ENCODE assay signal across 1 cellular context in the genomic region with DNA sequence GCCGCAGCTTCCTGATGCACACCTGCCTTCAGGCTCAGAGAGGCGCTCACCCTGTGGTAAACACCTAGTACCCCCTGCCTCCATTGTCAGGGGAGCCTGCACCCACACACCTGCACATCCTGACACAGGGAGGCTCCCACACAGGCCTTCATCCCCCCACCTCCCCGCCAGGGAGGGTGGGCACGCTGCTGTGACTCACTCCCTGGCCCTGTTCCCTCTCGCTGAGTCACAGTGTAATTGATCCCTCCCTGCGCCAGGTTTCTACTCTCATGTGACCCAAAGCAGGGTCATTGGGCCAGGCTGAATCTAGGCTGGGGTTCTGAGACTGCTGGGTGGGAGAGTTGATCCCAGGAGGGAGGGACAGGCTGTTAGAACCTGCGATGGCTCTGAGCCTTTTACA.
TF ChIP-seq lines count a peak whose summit lies in the region.

No MANE protein-coding gene starts in this region.

TF ChIP-seq in HEK293, 187 proteins besides CTCF, POLR2A, EP300 and RAD21 (continued from another document and continues in another):
- TF ChIP-seq KLF16 (tag by site-specific recombination; IDR thresholded peaks at IDR 0.05) (0 out of 2 replicates have a peak, but pooled peaks have one; percentile 54), MEIS1 (CRISPR knock-in tag; IDR thresholded peaks at IDR 0.05; ENCODE audit: borderline replicate concordance) (no peak), ZNF114 (tag by site-specific recombination; IDR thresholded peaks at IDR 0.05) (no peak), ZFP37 (tag by site-specific recombination; IDR thresholded peaks at IDR 0.05) (0 out of 2 replicates have a peak, but pooled peaks have one; percentile 67), MYNN (tag by site-specific recombination; IDR thresholded peaks at IDR 0.05; ENCODE audit: borderline replicate concordance) (no peak), ZNF155 (tag by site-specific recombination; IDR thresholded peaks at IDR 0.05) (no peak), ZNF221 (tag by site-specific recombination; IDR thresholded peaks at IDR 0.05; ENCODE audit: borderline replicate concordance) (no peak), ZNF629 (tag by site-specific recombination; IDR thresholded peaks at IDR 0.05) (peak; percentile 73), ZNF211 (tag by site-specific recombination; IDR thresholded peaks at IDR 0.05; ENCODE audit: low read depth) (no peak), ZXDB (tag by site-specific recombination; IDR thresholded peaks at IDR 0.05) (0 out of 2 replicates have a peak, but pooled peaks have one; percentile 28), ZNF354C (tag by site-specific recombination; IDR thresholded peaks at IDR 0.05; ENCODE audit: borderline replicate concordance, low read depth) (no peak), ZNF521 (tag by site-specific recombination; IDR thresholded peaks at IDR 0.05) (no peak), ZNF391 (tag by site-specific recombination; IDR thresholded peaks at IDR 0.05; ENCODE audit: borderline replicate concordance, low read depth) (no peak), EGR2 (tag by site-specific recombination; IDR thresholded peaks at IDR 0.05; ENCODE audit: low read depth) (peak; percentile 89), WT1 (tag by site-specific recombination; IDR thresholded peaks at IDR 0.05) (peak; percentile 57), KLF9 (tag by site-specific recombination; IDR thresholded peaks at IDR 0.05; ENCODE audit: low read depth) (0 out of 2 replicates have a peak, but pooled peaks have one; percentile 19), ZNF311 (tag by site-specific recombination; IDR thresholded peaks at IDR 0.05; ENCODE audit: borderline replicate concordance) (no peak), MZF1 (tag by site-specific recombination; IDR thresholded peaks at IDR 0.05; ENCODE audit: borderline replicate concordance) (no peak), ZNF175 (tag by site-specific recombination; IDR thresholded peaks at IDR 0.05) (no peak), ZNF747 (tag by site-specific recombination; IDR thresholded peaks at IDR 0.05) (no peak), ZNF501 (tag by site-specific recombination; IDR thresholded peaks at IDR 0.05) (0 out of 2 replicates have a peak, but pooled peaks have one; percentile 46), HOXC10 (CRISPR knock-in tag; IDR thresholded peaks at IDR 0.05) (no peak), PRDM1 (tag by site-specific recombination; IDR thresholded peaks at IDR 0.05) (0 out of 2 replicates have a peak, but pooled peaks have one; percentile 28), ZNF394 (tag by site-specific recombination; IDR thresholded peaks at IDR 0.05; ENCODE audit: borderline replicate concordance) (peak; percentile 27; the same call in 1 of the 2 replicates), ZNF292 (tag by site-specific recombination; IDR thresholded peaks at IDR 0.05; ENCODE audit: borderline replicate concordance, low read depth) (no peak)
- TF ChIP-seq, protein P1, sequence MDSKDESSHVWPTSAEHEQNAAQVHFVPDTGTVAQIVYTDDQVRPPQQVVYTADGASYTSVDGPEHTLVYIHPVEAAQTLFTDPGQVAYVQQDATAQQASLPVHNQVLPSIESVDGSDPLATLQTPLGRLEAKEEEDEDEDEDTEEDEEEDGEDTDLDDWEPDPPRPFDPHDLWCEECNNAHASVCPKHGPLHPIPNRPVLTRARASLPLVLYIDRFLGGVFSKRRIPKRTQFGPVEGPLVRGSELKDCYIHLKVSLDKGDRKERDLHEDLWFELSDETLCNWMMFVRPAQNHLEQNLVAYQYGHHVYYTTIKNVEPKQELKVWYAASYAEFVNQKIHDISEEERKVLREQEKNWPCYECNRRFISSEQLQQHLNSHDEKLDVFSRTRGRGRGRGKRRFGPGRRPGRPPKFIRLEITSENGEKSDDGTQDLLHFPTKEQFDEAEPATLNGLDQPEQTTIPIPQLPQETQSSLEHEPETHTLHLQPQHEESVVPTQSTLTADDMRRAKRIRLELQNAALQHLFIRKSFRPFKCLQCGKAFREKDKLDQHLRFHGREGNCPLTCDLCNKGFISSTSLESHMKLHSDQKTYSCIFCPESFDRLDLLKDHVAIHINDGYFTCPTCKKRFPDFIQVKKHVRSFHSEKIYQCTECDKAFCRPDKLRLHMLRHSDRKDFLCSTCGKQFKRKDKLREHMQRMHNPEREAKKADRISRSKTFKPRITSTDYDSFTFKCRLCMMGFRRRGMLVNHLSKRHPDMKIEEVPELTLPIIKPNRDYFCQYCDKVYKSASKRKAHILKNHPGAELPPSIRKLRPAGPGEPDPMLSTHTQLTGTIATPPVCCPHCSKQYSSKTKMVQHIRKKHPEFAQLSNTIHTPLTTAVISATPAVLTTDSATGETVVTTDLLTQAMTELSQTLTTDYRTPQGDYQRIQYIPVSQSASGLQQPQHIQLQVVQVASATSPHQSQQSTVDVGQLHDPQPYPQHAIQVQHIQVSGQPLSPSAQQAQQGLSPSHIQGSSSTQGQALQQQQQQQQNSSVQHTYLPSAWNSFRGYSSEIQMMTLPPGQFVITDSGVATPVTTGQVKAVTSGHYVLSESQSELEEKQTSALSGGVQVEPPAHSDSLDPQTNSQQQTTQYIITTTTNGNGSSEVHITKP (tag by site-specific recombination; IDR thresholded peaks at IDR 0.05) = peak; percentile 75
- TF ChIP-seq, protein P2, sequence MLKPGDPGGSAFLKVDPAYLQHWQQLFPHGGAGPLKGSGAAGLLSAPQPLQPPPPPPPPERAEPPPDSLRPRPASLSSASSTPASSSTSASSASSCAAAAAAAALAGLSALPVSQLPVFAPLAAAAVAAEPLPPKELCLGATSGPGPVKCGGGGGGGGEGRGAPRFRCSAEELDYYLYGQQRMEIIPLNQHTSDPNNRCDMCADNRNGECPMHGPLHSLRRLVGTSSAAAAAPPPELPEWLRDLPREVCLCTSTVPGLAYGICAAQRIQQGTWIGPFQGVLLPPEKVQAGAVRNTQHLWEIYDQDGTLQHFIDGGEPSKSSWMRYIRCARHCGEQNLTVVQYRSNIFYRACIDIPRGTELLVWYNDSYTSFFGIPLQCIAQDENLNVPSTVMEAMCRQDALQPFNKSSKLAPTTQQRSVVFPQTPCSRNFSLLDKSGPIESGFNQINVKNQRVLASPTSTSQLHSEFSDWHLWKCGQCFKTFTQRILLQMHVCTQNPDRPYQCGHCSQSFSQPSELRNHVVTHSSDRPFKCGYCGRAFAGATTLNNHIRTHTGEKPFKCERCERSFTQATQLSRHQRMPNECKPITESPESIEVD (tag by site-specific recombination; IDR thresholded peaks at IDR 0.05) = no peak
- TF ChIP-seq, protein P3, sequence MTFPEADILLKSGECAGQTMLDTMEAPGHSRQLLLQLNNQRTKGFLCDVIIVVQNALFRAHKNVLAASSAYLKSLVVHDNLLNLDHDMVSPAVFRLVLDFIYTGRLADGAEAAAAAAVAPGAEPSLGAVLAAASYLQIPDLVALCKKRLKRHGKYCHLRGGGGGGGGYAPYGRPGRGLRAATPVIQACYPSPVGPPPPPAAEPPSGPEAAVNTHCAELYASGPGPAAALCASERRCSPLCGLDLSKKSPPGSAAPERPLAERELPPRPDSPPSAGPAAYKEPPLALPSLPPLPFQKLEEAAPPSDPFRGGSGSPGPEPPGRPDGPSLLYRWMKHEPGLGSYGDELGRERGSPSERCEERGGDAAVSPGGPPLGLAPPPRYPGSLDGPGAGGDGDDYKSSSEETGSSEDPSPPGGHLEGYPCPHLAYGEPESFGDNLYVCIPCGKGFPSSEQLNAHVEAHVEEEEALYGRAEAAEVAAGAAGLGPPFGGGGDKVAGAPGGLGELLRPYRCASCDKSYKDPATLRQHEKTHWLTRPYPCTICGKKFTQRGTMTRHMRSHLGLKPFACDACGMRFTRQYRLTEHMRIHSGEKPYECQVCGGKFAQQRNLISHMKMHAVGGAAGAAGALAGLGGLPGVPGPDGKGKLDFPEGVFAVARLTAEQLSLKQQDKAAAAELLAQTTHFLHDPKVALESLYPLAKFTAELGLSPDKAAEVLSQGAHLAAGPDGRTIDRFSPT (tag by site-specific recombination; IDR thresholded peaks at IDR 0.05) = peak; percentile 80
- TF ChIP-seq, protein P4, sequence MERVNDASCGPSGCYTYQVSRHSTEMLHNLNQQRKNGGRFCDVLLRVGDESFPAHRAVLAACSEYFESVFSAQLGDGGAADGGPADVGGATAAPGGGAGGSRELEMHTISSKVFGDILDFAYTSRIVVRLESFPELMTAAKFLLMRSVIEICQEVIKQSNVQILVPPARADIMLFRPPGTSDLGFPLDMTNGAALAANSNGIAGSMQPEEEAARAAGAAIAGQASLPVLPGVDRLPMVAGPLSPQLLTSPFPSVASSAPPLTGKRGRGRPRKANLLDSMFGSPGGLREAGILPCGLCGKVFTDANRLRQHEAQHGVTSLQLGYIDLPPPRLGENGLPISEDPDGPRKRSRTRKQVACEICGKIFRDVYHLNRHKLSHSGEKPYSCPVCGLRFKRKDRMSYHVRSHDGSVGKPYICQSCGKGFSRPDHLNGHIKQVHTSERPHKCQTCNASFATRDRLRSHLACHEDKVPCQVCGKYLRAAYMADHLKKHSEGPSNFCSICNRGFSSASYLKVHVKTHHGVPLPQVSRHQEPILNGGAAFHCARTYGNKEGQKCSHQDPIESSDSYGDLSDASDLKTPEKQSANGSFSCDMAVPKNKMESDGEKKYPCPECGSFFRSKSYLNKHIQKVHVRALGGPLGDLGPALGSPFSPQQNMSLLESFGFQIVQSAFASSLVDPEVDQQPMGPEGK (tag by site-specific recombination; IDR thresholded peaks at IDR 0.05) = peak; percentile 82
- TF ChIP-seq, protein P5, sequence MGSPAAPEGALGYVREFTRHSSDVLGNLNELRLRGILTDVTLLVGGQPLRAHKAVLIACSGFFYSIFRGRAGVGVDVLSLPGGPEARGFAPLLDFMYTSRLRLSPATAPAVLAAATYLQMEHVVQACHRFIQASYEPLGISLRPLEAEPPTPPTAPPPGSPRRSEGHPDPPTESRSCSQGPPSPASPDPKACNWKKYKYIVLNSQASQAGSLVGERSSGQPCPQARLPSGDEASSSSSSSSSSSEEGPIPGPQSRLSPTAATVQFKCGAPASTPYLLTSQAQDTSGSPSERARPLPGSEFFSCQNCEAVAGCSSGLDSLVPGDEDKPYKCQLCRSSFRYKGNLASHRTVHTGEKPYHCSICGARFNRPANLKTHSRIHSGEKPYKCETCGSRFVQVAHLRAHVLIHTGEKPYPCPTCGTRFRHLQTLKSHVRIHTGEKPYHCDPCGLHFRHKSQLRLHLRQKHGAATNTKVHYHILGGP (tag by site-specific recombination; IDR thresholded peaks at IDR 0.05) = no peak
- TF ChIP-seq, protein P6, sequence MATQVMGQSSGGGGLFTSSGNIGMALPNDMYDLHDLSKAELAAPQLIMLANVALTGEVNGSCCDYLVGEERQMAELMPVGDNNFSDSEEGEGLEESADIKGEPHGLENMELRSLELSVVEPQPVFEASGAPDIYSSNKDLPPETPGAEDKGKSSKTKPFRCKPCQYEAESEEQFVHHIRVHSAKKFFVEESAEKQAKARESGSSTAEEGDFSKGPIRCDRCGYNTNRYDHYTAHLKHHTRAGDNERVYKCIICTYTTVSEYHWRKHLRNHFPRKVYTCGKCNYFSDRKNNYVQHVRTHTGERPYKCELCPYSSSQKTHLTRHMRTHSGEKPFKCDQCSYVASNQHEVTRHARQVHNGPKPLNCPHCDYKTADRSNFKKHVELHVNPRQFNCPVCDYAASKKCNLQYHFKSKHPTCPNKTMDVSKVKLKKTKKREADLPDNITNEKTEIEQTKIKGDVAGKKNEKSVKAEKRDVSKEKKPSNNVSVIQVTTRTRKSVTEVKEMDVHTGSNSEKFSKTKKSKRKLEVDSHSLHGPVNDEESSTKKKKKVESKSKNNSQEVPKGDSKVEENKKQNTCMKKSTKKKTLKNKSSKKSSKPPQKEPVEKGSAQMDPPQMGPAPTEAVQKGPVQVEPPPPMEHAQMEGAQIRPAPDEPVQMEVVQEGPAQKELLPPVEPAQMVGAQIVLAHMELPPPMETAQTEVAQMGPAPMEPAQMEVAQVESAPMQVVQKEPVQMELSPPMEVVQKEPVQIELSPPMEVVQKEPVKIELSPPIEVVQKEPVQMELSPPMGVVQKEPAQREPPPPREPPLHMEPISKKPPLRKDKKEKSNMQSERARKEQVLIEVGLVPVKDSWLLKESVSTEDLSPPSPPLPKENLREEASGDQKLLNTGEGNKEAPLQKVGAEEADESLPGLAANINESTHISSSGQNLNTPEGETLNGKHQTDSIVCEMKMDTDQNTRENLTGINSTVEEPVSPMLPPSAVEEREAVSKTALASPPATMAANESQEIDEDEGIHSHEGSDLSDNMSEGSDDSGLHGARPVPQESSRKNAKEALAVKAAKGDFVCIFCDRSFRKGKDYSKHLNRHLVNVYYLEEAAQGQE (tag by site-specific recombination; IDR thresholded peaks at IDR 0.05) = no peak
- TF ChIP-seq, protein P7, sequence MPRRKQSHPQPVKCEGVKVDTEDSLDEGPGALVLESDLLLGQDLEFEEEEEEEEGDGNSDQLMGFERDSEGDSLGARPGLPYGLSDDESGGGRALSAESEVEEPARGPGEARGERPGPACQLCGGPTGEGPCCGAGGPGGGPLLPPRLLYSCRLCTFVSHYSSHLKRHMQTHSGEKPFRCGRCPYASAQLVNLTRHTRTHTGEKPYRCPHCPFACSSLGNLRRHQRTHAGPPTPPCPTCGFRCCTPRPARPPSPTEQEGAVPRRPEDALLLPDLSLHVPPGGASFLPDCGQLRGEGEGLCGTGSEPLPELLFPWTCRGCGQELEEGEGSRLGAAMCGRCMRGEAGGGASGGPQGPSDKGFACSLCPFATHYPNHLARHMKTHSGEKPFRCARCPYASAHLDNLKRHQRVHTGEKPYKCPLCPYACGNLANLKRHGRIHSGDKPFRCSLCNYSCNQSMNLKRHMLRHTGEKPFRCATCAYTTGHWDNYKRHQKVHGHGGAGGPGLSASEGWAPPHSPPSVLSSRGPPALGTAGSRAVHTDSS (tag by site-specific recombination; IDR thresholded peaks at IDR 0.05) = 0 out of 2 replicates have a peak, but pooled peaks have one; percentile 23
